In genomic region chr18:28178720-28179119, GRCh38 we compare ENCODE assay signal across 8 cellular contexts. TPM values are rescaled to one million over a fixed set of nuclear protein-coding genes. Genes with fewer than 3 reads are reported as not detected.
DNase-seq lines count a peak whose midpoint lies in the region; ATAC-seq lines count a peak whose summit lies in the region.

No MANE protein-coding gene starts in this region.

- peaks cover 3% of the 10 kb centered on the region for H3K36me3 Mint-ChIP-seq in stimulated activated naive CD8-positive, alpha-beta T cell treated with anti-CD3 and anti-CD28 coated beads, Interleukin-15, Interleukin-2, amounts not matched to agents 100 ng/mL and 50 ng/mL, for 24 hours (ENCODE audit: low read depth)
- H3K36me3 Mint-ChIP-seq in CD8-positive, alpha-beta memory T cell: no peaks in the 10 kb centered on the region

- ATAC-seq in stimulated activated naive CD8-positive, alpha-beta T cell treated with anti-CD3 and anti-CD28 coated beads, Interleukin-15, Interleukin-2, amounts not matched to agents 100 U/mL and 50 U/mL, for 24 hours: no peak
- no peak for ATAC-seq in HG03097 (IDR thresholded peaks at IDR 0.05; ENCODE audit: low FRiP score, unreplicated experiment)

- POLR2A ChIA-PET in CD8-positive, alpha-beta memory T cell (lab: Charles Lee): no interaction called here

- peaks cover 15% of the 10 kb centered on the region for H3K4me1 Mint-ChIP-seq in stimulated activated naive CD8-positive, alpha-beta T cell treated with anti-CD3 and anti-CD28 coated beads, Interleukin-15, Interleukin-2, amounts not matched to agents 100 ng/mL and 50 ng/mL, for 24 hours (ENCODE audit: low read depth)
- peaks cover 7 to 12% (median 8%) of the 10 kb centered on the region in 3 donors for H3K4me1 Mint-ChIP-seq in CD8-positive, alpha-beta memory T cell

- CTCF ChIA-PET in CD8-positive, alpha-beta memory T cell (lab: Charles Lee): no interaction called here

- no peaks in the 10 kb centered on the region for H3K9me3 Mint-ChIP-seq in stimulated activated naive CD8-positive, alpha-beta T cell treated with anti-CD3 and anti-CD28 coated beads, Interleukin-15, Interleukin-2, amounts not matched to agents 100 ng/mL and 50 ng/mL, for 24 hours
- peaks cover 3 to 22% (median 16%) of the 10 kb centered on the region in 5 donors for H3K9me3 Mint-ChIP-seq in CD8-positive, alpha-beta memory T cell

- H3K36me3 ChIP-seq in CD8-positive, alpha-beta memory T cell (ENCODE audit: insufficient read depth, low read length): no peaks in the 10 kb centered on the region

- no peaks in the 10 kb centered on the region for H3K4me1 ChIP-seq in CD8-positive, alpha-beta memory T cell (ENCODE audit: insufficient read depth, low read length)

- peak overlapping the region; percentile 69 for H3K4me3 Mint-ChIP-seq in stimulated activated naive CD8-positive, alpha-beta T cell treated with anti-CD3 and anti-CD28 coated beads, Interleukin-15, Interleukin-2, amounts not matched to agents 100 ng/mL and 50 ng/mL, for 24 hours
- peak overlapping the region in 3 of 7 donors; percentile 80 to 84 (median 81) for H3K4me3 Mint-ChIP-seq in CD8-positive, alpha-beta memory T cell

- no peak for DNase-seq in stimulated activated naive CD8-positive, alpha-beta T cell treated with anti-CD3 and anti-CD28 coated beads, Interleukin-15, Interleukin-2, amounts not matched to agents 100 U/mL and 50 U/mL, for 24 hours
- peak; percentile 68 for DNase-seq in kidney tubule cell (ENCODE audit: low spot score)
- DNase-seq in CD8-positive, alpha-beta memory T cell: no peak
- DNase-seq in Kasumi-1 (lab: John Stamatoyannopoulos, UW): no peak
- DNase-seq in NCI-H128 (lab: John Stamatoyannopoulos, UW; ENCODE audit: unreplicated experiment): no peak

- peaks cover 3% of the 10 kb centered on the region for H3K27me3 ChIP-seq in CD8-positive, alpha-beta memory T cell (ENCODE audit: insufficient read depth, low read length, poor library complexity, severe bottlenecking)

- H3K27me3 Mint-ChIP-seq in stimulated activated naive CD8-positive, alpha-beta T cell treated with anti-CD3 and anti-CD28 coated beads, Interleukin-15, Interleukin-2, amounts not matched to agents 100 ng/mL and 50 ng/mL, for 24 hours: peaks cover 44% of the 10 kb centered on the region
- peaks cover 15 to 35% of the 10 kb centered on the region in 2 donors for H3K27me3 Mint-ChIP-seq in CD8-positive, alpha-beta memory T cell

- H3K27ac Mint-ChIP-seq in stimulated activated naive CD8-positive, alpha-beta T cell treated with anti-CD3 and anti-CD28 coated beads, Interleukin-15, Interleukin-2, amounts not matched to agents 100 ng/mL and 50 ng/mL, for 24 hours: no peak overlapping the region
- H3K27ac Mint-ChIP-seq in CD8-positive, alpha-beta memory T cell: no peak overlapping the region

- H3K27ac ChIP-seq in angular gyrus (ENCODE audit: low read depth, low read length): peak overlapping the region; percentile 90
- no peak overlapping the region for H3K27ac ChIP-seq in CD8-positive, alpha-beta memory T cell (ENCODE audit: low read depth, low read length)

- no peak overlapping the region for H3K4me3 ChIP-seq in CD8-positive, alpha-beta memory T cell (ENCODE audit: low read length)

- H3K9me3 ChIP-seq in CD8-positive, alpha-beta memory T cell (ENCODE audit: low read length): no peaks in the 10 kb centered on the region

RNA-seq across cellular contexts. Expression of gene CDH2, which starts 1.8 kb away (rescaled TPM):
- total RNA-seq in CD8-positive, alpha-beta memory T cell: not detected
- polyA plus RNA-seq in CD8-positive, alpha-beta memory T cell: 0.23 TPM
